ENCODE assay signal across 26 cellular contexts in genomic region chr9:95213102-95213501, GRCh38.
"Had no signal": no experiment of that assay in that cellular context is flagged by ENCODE, and none has a peak within 500 bp of the region (broad histone marks: within the 10 kb centered on the region; RNA-seq: fewer than 3 reads in every experiment).

No MANE protein-coding gene starts in this region.

- H3K4me1 Mint-ChIP-seq: activated T-helper 17 cell treated with anti-CD3 and anti-CD28 coated beads, Interleukin-2, amount 50 U/mL, for 72 hours; stimulated activated effector memory CD8-positive, alpha-beta T cell treated with anti-CD3 and anti-CD28 coated beads, Interleukin-12 subunit alpha, Interleukin-12 subunit beta, amount 100 ng/mL, for 72 hours had no signal

- H3K36me3 ChIP-seq: breast epithelium, heart left ventricle, sigmoid colon, thoracic aorta had no signal

- H3K27me3 Mint-ChIP-seq: activated CD4-positive, alpha-beta memory T cell treated with anti-CD3 and anti-CD28 coated beads, Interleukin-2, amount 10 ng/mL, durations not matched to agents 7 days and 5 days; activated CD4-positive, alpha-beta T cell treated with anti-CD3 and anti-CD28 coated beads, Interleukin-2, amount 10 ng/mL, durations not matched to agents 7 days and 5 days; activated T-cell treated with anti-CD3 and anti-CD28 coated beads, Interleukin-2, amount 50 U/mL, for 24 hours; activated T-helper 17 cell treated with anti-CD3 and anti-CD28 coated beads, Interleukin-2, amount 50 U/mL, for 72 hours; natural killer cell treated with Interleukin-12 subunit alpha and Interleukin-12 subunit beta and Interleukin-15 and Interleukin-18, amount 100 ng/mL, for 72 hours; stimulated activated naive CD8-positive, alpha-beta T cell treated with anti-CD3 and anti-CD28 coated beads, Interleukin-15, Interleukin-2, amounts not matched to agents 100 ng/mL and 50 ng/mL, for 24 hours had no signal

- ATAC-seq: activated naive CD4-positive, alpha-beta T cell treated with anti-CD3 and anti-CD28 coated beads, Interleukin-2, amount 50 U/mL, for 72 hours; activated T-helper 17 cell treated with anti-CD3 and anti-CD28 coated beads, Interleukin-2, amount 50 U/mL, for 72 hours; foreskin keratinocyte; heart left ventricle; natural killer cell treated with Interleukin-12 subunit alpha and Interleukin-12 subunit beta and Interleukin-15 and Interleukin-18, amount 100 ng/mL, for 72 hours; stimulated activated effector memory CD8-positive, alpha-beta T cell treated with anti-CD3 and anti-CD28 coated beads, Interleukin-12 subunit alpha, Interleukin-12 subunit beta, amount 100 ng/mL, for 72 hours; WTC11 had no signal

- H3K4me1 ChIP-seq: breast epithelium, foreskin keratinocyte, sigmoid colon had no signal

- DNase-seq: activated CD4-positive, alpha-beta memory T cell treated with anti-CD3 and anti-CD28 coated beads, Interleukin-2, amount 10 ng/mL, durations not matched to agents 7 days and 5 days; activated CD4-positive, alpha-beta T cell treated with anti-CD3 and anti-CD28 coated beads for 1 hour; activated CD4-positive, alpha-beta T cell treated with anti-CD3 and anti-CD28 coated beads, Interleukin-2, amount 10 ng/mL, durations not matched to agents 7 days and 5 days; activated CD8-positive, alpha-beta memory T cell treated with anti-CD3 and anti-CD28 coated beads, Interleukin-2, amount 50 U/mL, for 48 hours; activated gamma-delta T cell treated with Interleukin-2 at 50 U/mL for 16 hours; activated T-cell treated with anti-CD3 and anti-CD28 coated beads, Interleukin-2, amount 50 U/mL, for 24 hours; central memory CD4-positive, alpha-beta T cell; effector CD4-positive, alpha-beta T cell; foreskin keratinocyte; heart left ventricle; retina; sigmoid colon; small intestine; stimulated activated CD4-positive, alpha-beta T cell treated with anti-CD3 and anti-CD28 coated beads, Interleukin-4, amount 100 ng/mL, for 24 hours; trophoblast cell had no signal

- H3K4me3 ChIP-seq: breast epithelium, esophagus muscularis mucosa, heart left ventricle, sigmoid colon, thoracic aorta had no signal

- H3K9me3 ChIP-seq: breast epithelium, esophagus muscularis mucosa, heart left ventricle, sigmoid colon, thoracic aorta had no signal

- H3K27ac Mint-ChIP-seq: activated CD4-positive, alpha-beta memory T cell treated with anti-CD3 and anti-CD28 coated beads, Interleukin-2, amount 10 ng/mL, durations not matched to agents 7 days and 5 days; activated CD4-positive, alpha-beta T cell treated with anti-CD3 and anti-CD28 coated beads, Interleukin-2, amount 10 ng/mL, durations not matched to agents 7 days and 5 days; activated naive CD4-positive, alpha-beta T cell treated with anti-CD3 and anti-CD28 coated beads, Interleukin-2, amount 50 U/mL, for 72 hours; activated T-cell treated with anti-CD3 and anti-CD28 coated beads, Interleukin-2, amount 50 U/mL, for 24 hours; activated T-helper 17 cell treated with anti-CD3 and anti-CD28 coated beads, Interleukin-2, amount 50 U/mL, for 72 hours; natural killer cell treated with Interleukin-12 subunit alpha and Interleukin-12 subunit beta and Interleukin-15 and Interleukin-18, amount 100 ng/mL, for 72 hours; stimulated activated effector memory CD8-positive, alpha-beta T cell treated with anti-CD3 and anti-CD28 coated beads, Interleukin-12 subunit alpha, Interleukin-12 subunit beta, amount 100 ng/mL, for 72 hours; stimulated activated naive CD8-positive, alpha-beta T cell treated with anti-CD3 and anti-CD28 coated beads, Interleukin-15, Interleukin-2, amounts not matched to agents 100 ng/mL and 50 ng/mL, for 24 hours; WTC11 had no signal

- FAIRE-seq: small intestine, TTC549, urothelium cell line had no signal

- H3K27me3 ChIP-seq: breast epithelium, esophagus muscularis mucosa, foreskin keratinocyte, heart left ventricle, sigmoid colon had no signal

- H3K27ac ChIP-seq: breast epithelium, esophagus muscularis mucosa, foreskin keratinocyte, heart left ventricle, sigmoid colon, thoracic aorta had no signal

- H3K4me3 Mint-ChIP-seq: activated CD4-positive, alpha-beta memory T cell treated with anti-CD3 and anti-CD28 coated beads, Interleukin-2, amount 10 ng/mL, durations not matched to agents 7 days and 5 days; activated CD4-positive, alpha-beta T cell treated with anti-CD3 and anti-CD28 coated beads, Interleukin-2, amount 10 ng/mL, durations not matched to agents 7 days and 5 days; activated T-cell treated with anti-CD3 and anti-CD28 coated beads, Interleukin-2, amount 50 U/mL, for 24 hours; activated T-helper 17 cell treated with anti-CD3 and anti-CD28 coated beads, Interleukin-2, amount 50 U/mL, for 72 hours; natural killer cell treated with Interleukin-12 subunit alpha and Interleukin-12 subunit beta and Interleukin-15 and Interleukin-18, amount 100 ng/mL, for 72 hours; stimulated activated effector memory CD8-positive, alpha-beta T cell treated with anti-CD3 and anti-CD28 coated beads, Interleukin-12 subunit alpha, Interleukin-12 subunit beta, amount 100 ng/mL, for 72 hours; stimulated activated naive CD8-positive, alpha-beta T cell treated with anti-CD3 and anti-CD28 coated beads, Interleukin-15, Interleukin-2, amounts not matched to agents 100 ng/mL and 50 ng/mL, for 24 hours; WTC11 had no signal

- H3K36me3 Mint-ChIP-seq: activated naive CD4-positive, alpha-beta T cell treated with anti-CD3 and anti-CD28 coated beads, Interleukin-2, amount 50 U/mL, for 72 hours; natural killer cell treated with Interleukin-12 subunit alpha and Interleukin-12 subunit beta and Interleukin-15 and Interleukin-18, amount 100 ng/mL, for 72 hours; stimulated activated effector memory CD8-positive, alpha-beta T cell treated with anti-CD3 and anti-CD28 coated beads, Interleukin-12 subunit alpha, Interleukin-12 subunit beta, amount 100 ng/mL, for 72 hours; WTC11 had no signal

- H3K9me3 Mint-ChIP-seq: activated CD4-positive, alpha-beta memory T cell treated with anti-CD3 and anti-CD28 coated beads, Interleukin-2, amount 10 ng/mL, durations not matched to agents 7 days and 5 days; activated CD4-positive, alpha-beta T cell treated with anti-CD3 and anti-CD28 coated beads, Interleukin-2, amount 10 ng/mL, durations not matched to agents 7 days and 5 days; activated naive CD4-positive, alpha-beta T cell treated with anti-CD3 and anti-CD28 coated beads, Interleukin-2, amount 50 U/mL, for 72 hours; activated T-cell treated with anti-CD3 and anti-CD28 coated beads, Interleukin-2, amount 50 U/mL, for 24 hours; activated T-helper 17 cell treated with anti-CD3 and anti-CD28 coated beads, Interleukin-2, amount 50 U/mL, for 72 hours; natural killer cell treated with Interleukin-12 subunit alpha and Interleukin-12 subunit beta and Interleukin-15 and Interleukin-18, amount 100 ng/mL, for 72 hours; stimulated activated effector memory CD8-positive, alpha-beta T cell treated with anti-CD3 and anti-CD28 coated beads, Interleukin-12 subunit alpha, Interleukin-12 subunit beta, amount 100 ng/mL, for 72 hours; stimulated activated naive CD8-positive, alpha-beta T cell treated with anti-CD3 and anti-CD28 coated beads, Interleukin-15, Interleukin-2, amounts not matched to agents 100 ng/mL and 50 ng/mL, for 24 hours; WTC11 had no signal
